ENCODE assay signal across 9 cellular contexts in the genomic region with DNA sequence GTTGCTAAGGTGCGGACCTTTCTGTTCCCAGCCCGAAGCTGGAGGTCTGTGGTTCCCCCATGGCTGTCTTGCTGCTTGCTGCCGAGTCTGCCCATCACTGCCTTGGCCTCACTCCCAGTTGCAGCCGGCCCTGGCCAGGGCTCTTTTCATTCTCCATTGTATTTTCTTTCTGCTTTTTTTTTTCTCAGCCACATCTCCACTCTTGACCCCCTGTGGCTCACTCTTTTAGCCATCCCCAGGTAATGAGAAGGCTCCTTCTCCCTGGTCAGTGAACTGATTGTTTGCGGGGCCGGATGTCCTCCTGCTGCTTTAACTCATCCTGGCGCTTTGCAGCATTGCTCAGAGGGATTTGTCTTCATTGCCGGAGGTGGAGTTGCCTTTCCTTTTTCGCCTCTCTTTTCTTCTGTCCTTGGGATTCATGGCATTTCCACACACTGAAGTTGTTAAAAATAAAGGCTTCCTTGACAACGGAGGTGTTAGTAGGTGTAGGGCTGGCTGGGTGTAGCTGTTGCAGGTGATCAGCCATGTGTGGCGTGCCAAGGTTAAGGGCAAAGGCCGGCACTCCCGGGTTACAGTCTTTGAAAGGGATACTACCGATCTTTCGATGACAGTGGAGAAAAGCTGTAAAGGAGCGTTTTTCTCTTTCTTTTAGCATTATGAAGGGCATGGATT. TPM values are rescaled to one million over a fixed set of nuclear protein-coding genes. Genes with fewer than 3 reads are reported as not detected.
A peak's percentile ranks its signal among the peaks of the same experiment; 100 is the strongest.
DNase-seq lines count a peak whose midpoint lies in the region; ATAC-seq and TF ChIP-seq lines count a peak whose summit lies in the region.
"Had no signal": no experiment of that assay in that cellular context is flagged by ENCODE, and none has a peak within 500 bp of the region (broad histone marks: within the 10 kb centered on the region; RNA-seq: fewer than 3 reads in every experiment).

No MANE protein-coding gene starts in this region.

- no peak overlapping the region for H3K27ac ChIP-seq in right atrium auricular region
- no peak overlapping the region for H3K27ac ChIP-seq in cardiac muscle cell
- no peak overlapping the region for H3K27ac ChIP-seq in effector memory CD4-positive, alpha-beta T cell (ENCODE audit: insufficient read depth, low read length, poor library complexity, severe bottlenecking)

- ATAC-seq in Right ventricle myocardium inferior (peak; percentile 65), GM21528 (IDR thresholded peaks at IDR 0.05; ENCODE audit: low FRiP score, unreplicated experiment) (no peak)

- H3K27ac Mint-ChIP-seq in nephron (peak overlapping the region; percentile 17 to 85 (median 83)), type B pancreatic cell (peak overlapping the region; percentile 74)
- H3K27ac Mint-ChIP-seq in activated T-helper 2 cell treated with anti-CD3 and anti-CD28 coated beads, Interferon-gamma antibody, Interleukin-2, Interleukin-4, amounts not matched to agents 10 μg/mL and 5 μg/mL and 100 μg/mL, durations not matched to agents 14 hours and 24 hours and 36 hours: no peak overlapping the region

- H3K4me3 ChIP-seq in right atrium auricular region: peak overlapping the region in 1 of 2 donors; percentile 9
- no peak overlapping the region for H3K4me3 ChIP-seq in cardiac muscle cell
- H3K4me3 ChIP-seq in effector memory CD4-positive, alpha-beta T cell (ENCODE audit: insufficient read depth, low read depth, low read length, poor library complexity, severe bottlenecking): no peak overlapping the region
- H3K4me3 ChIP-seq: lung had no signal

- H3K4me1 ChIP-seq in right atrium auricular region (peaks cover 0 to 7% of the 10 kb centered on the region in 2 donors), cardiac muscle cell (ENCODE audit: low read depth) (no peaks in the 10 kb centered on the region)
- no peaks in the 10 kb centered on the region for H3K4me1 ChIP-seq in effector memory CD4-positive, alpha-beta T cell (ENCODE audit: control insufficient read depth, insufficient read depth, low read length, poor library complexity, severe bottlenecking)

- DNase-seq in Right ventricle myocardium inferior (ENCODE audit: missing footprints) (no peak), right atrium auricular region (ENCODE audit: low spot score) (no peak), cardiac muscle cell (ENCODE audit: low read depth in 1 of 2, low spot score in 1 of 2) (peak; percentile 9 to 37), type B pancreatic cell (ENCODE audit: extremely low spot score, unreplicated experiment) (no peak)
- no peak for DNase-seq in activated T-helper 2 cell treated with anti-CD3 and anti-CD28 coated beads, Interferon-gamma antibody, Interleukin-2, Interleukin-4, amounts not matched to agents 10 μg/mL and 5 μg/mL and 100 μg/mL, durations not matched to agents 14 hours and 24 hours and 36 hours (ENCODE audit: low spot score)
- no peak for DNase-seq in effector memory CD4-positive, alpha-beta T cell

- H3K36me3 Mint-ChIP-seq in nephron (ENCODE audit: low read depth): no peaks in the 10 kb centered on the region
- H3K36me3 Mint-ChIP-seq in type B pancreatic cell: peaks cover 4% of the 10 kb centered on the region
- H3K36me3 Mint-ChIP-seq in activated T-helper 2 cell treated with anti-CD3 and anti-CD28 coated beads, Interferon-gamma antibody, Interleukin-2, Interleukin-4, amounts not matched to agents 10 μg/mL and 5 μg/mL and 100 μg/mL, durations not matched to agents 14 hours and 24 hours and 36 hours (ENCODE audit: low read depth): no peaks in the 10 kb centered on the region

- H3K27me3 Mint-ChIP-seq in nephron (ENCODE audit: low read depth) (peaks cover 4% of the 10 kb centered on the region), type B pancreatic cell (no peaks in the 10 kb centered on the region)
- no peaks in the 10 kb centered on the region for H3K27me3 Mint-ChIP-seq in activated T-helper 2 cell treated with anti-CD3 and anti-CD28 coated beads, Interferon-gamma antibody, Interleukin-2, Interleukin-4, amounts not matched to agents 10 μg/mL and 5 μg/mL and 100 μg/mL, durations not matched to agents 14 hours and 24 hours and 36 hours (ENCODE audit: low read depth)

- H3K9me3 Mint-ChIP-seq in nephron (no peaks in the 10 kb centered on the region), type B pancreatic cell (no peaks in the 10 kb centered on the region)
- H3K9me3 Mint-ChIP-seq in activated T-helper 2 cell treated with anti-CD3 and anti-CD28 coated beads, Interferon-gamma antibody, Interleukin-2, Interleukin-4, amounts not matched to agents 10 μg/mL and 5 μg/mL and 100 μg/mL, durations not matched to agents 14 hours and 24 hours and 36 hours: no peaks in the 10 kb centered on the region

- intact Hi-C loops in Right ventricle myocardium inferior (cut with DNase I): no loop called here
- intact Hi-C loops in activated T-helper 2 cell treated with anti-CD3 and anti-CD28 coated beads, Interferon-gamma antibody, Interleukin-2, Interleukin-4, amounts not matched to agents 10 μg/mL and 5 μg/mL and 100 μg/mL, durations not matched to agents 14 hours and 24 hours and 36 hours (cut with micrococcal nuclease): no loop called here

- TF ChIP-seq CTCF in right atrium auricular region (IDR thresholded peaks at IDR 0.05) (no peak), cardiac muscle cell (IDR thresholded peaks at IDR 0.05; ENCODE audit: low read depth, low read length) (no peak), nephron (IDR thresholded peaks at IDR 0.05; ENCODE audit: unreplicated experiment in 3 of 3) (no peak), type B pancreatic cell (conservative IDR thresholded peaks at IDR 0.05) (no peak)

- H3K4me1 Mint-ChIP-seq in nephron (peaks cover 19% of the 10 kb centered on the region), type B pancreatic cell (ENCODE audit: unreplicated experiment) (peaks cover 39% of the 10 kb centered on the region)
- peaks cover 7% of the 10 kb centered on the region for H3K4me1 Mint-ChIP-seq in activated T-helper 2 cell treated with anti-CD3 and anti-CD28 coated beads, Interferon-gamma antibody, Interleukin-2, Interleukin-4, amounts not matched to agents 10 μg/mL and 5 μg/mL and 100 μg/mL, durations not matched to agents 14 hours and 24 hours and 36 hours (ENCODE audit: low read depth)

- H3K4me3 Mint-ChIP-seq in nephron (peak overlapping the region; percentile 59 to 65 (median 62)), type B pancreatic cell (peak overlapping the region; percentile 59)
- H3K4me3 Mint-ChIP-seq in activated T-helper 2 cell treated with anti-CD3 and anti-CD28 coated beads, Interferon-gamma antibody, Interleukin-2, Interleukin-4, amounts not matched to agents 10 μg/mL and 5 μg/mL and 100 μg/mL, durations not matched to agents 14 hours and 24 hours and 36 hours (ENCODE audit: low read depth): no peak overlapping the region

- no peaks in the 10 kb centered on the region for H3K36me3 ChIP-seq in right atrium auricular region
- no peaks in the 10 kb centered on the region for H3K36me3 ChIP-seq in cardiac muscle cell
- no peaks in the 10 kb centered on the region for H3K36me3 ChIP-seq in effector memory CD4-positive, alpha-beta T cell (ENCODE audit: control insufficient read depth, insufficient read depth, low read length)

- no peaks in the 10 kb centered on the region for H3K9me3 ChIP-seq in right atrium auricular region
- H3K9me3 ChIP-seq in cardiac muscle cell (ENCODE audit: low read depth): no peaks in the 10 kb centered on the region
- no peaks in the 10 kb centered on the region for H3K9me3 ChIP-seq in effector memory CD4-positive, alpha-beta T cell (ENCODE audit: control insufficient read depth, low read length)

- H3K27me3 ChIP-seq in right atrium auricular region: no peaks in the 10 kb centered on the region
- no peaks in the 10 kb centered on the region for H3K27me3 ChIP-seq in cardiac muscle cell
- no peaks in the 10 kb centered on the region for H3K27me3 ChIP-seq in effector memory CD4-positive, alpha-beta T cell (replicated peaks; ENCODE audit: control insufficient read depth, insufficient read depth, low read length, poor library complexity, severe bottlenecking)

RNA-seq across cellular contexts. Expression of a gene that starts 34.1 kb away (rescaled TPM):
- total RNA-seq in Right ventricle myocardium inferior (3.8 TPM), right atrium auricular region (1 to 10 TPM in 1 of 2 donors, under 1 TPM in 1; 0.90 to 5.3 TPM), cardiac muscle cell (8.4 and 13.2 TPM in 2 replicates), type B pancreatic cell (ENCODE audit: low replicate concordance) (11.9 and 28.8 TPM in 2 replicates)
- 13.1 and 14.2 TPM in 2 replicates for polyA plus RNA-seq in cardiac muscle cell
- 3.1 and 3.6 TPM in 2 replicates for total RNA-seq in activated T-helper 2 cell treated with anti-CD3 and anti-CD28 coated beads, Interferon-gamma antibody, Interleukin-2, Interleukin-4, amounts not matched to agents 10 μg/mL and 5 μg/mL and 100 μg/mL, durations not matched to agents 14 hours and 24 hours and 36 hours

Comparison
In these comparisons a context has a peak if more than half of its experiments do, and no peak if none do; other contexts are left out.
1. DNase-seq: peak in cardiac muscle cell (2 of 2); none in Right ventricle myocardium inferior (single experiment), right atrium auricular region (single experiment), type B pancreatic cell (single experiment), activated T-helper 2 cell treated with anti-CD3 and anti-CD28 coated beads, Interferon-gamma antibody, Interleukin-2, Interleukin-4, amounts not matched to agents 10 μg/mL and 5 μg/mL and 100 μg/mL, durations not matched to agents 14 hours and 24 hours and 36 hours (single experiment) and effector memory CD4-positive, alpha-beta T cell (0 of 3).